8 cellular contexts compared by ENCODE assay signal in the genomic region with DNA sequence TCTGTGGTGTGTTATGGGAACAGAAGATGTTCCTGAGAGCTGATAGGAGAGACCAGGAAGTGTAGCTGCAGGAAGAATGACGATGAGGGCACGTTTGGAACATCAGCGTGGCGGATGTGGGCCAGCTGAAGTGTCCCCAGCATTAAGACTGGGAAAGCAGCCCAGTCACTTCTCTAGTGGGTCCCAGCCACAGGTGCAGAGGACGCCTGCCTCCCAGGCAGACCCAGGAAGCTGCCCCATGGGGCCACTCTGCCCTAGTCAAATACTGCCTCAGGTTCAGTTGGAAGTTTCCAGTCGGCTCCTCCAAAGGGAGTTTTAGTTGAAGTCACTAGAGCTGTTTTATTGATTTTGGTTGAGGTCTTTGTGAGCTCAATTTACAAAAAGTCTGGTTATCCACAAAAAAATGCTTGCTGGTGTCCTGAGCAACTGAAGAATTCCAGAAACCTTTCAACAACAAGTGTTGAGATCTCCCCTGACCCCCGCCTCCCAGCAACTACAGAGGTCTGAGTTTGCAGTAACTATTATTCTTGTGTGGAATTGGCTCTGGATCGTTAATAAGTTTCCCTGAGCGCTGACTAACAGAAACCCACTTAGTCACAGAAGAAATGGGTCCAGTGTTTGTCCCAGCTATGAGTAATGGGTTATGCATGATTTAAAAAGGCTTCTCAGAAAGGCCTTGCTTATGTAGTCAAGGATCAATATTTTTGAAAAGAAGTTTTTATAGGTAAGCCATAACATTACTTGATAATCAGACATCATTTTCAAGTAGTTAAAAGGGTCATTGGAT.
DNase-seq lines count a peak whose midpoint lies in the region; ATAC-seq and TF ChIP-seq lines count a peak whose summit lies in the region.

No MANE protein-coding gene starts in this region.

- peaks cover 40 to 86% of the 10 kb centered on the region in 2 donors for H3K4me1 ChIP-seq in thyroid gland

- H3K27ac ChIP-seq in brain microvascular endothelial cell (peak overlapping the region; percentile 93), thyroid gland (peak overlapping the region; percentile 76 to 85 (median 81))

- 44 to 46% methylated on average over 7 to 8 of the region's 9 CpGs for WGBS in thyroid gland, 2 donors

- DNase-seq in HT1080 (ENCODE audit: low read depth), result peak; percentile 88
- DNase-seq in brain microvascular endothelial cell, result peak; percentile 88
- peak; percentile 96 for DNase-seq in kidney tubule cell (ENCODE audit: low spot score)
- peak; percentile 69 for DNase-seq in thyroid gland
- DNase-seq in activated naive CD4-positive, alpha-beta T cell treated with Interleukin-2 at 50 U/mL for 16 hours, result no peak
- DNase-seq in 8988T, result no peak
- no peak for DNase-seq in activated CD4-positive, alpha-beta T cell treated with anti-CD3 and anti-CD28 coated beads for 4 hours

- H3K4me3 ChIP-seq in brain microvascular endothelial cell (ENCODE audit: low read depth, low read length) (no peak overlapping the region), thyroid gland (replicated peaks in 1 of 3) (no peak overlapping the region)

- H3K27me3 ChIP-seq in brain microvascular endothelial cell (replicated peaks), result no peaks in the 10 kb centered on the region
- H3K27me3 ChIP-seq in thyroid gland, result no peaks in the 10 kb centered on the region

- peak in 1 of 2 donors; percentile 13 for TF ChIP-seq POLR2A in thyroid gland (IDR thresholded peaks at IDR 0.05)

- H3K36me3 ChIP-seq in brain microvascular endothelial cell (replicated peaks) (peaks cover 31% of the 10 kb centered on the region), thyroid gland (peaks cover 4 to 5% of the 10 kb centered on the region in 2 donors)

- in situ Hi-C loops in brain microvascular endothelial cell (cut with HindIII; ENCODE audit: low pct_ligation_motif_present, low sequenced_read_pairs), result no loop called here

- intact Hi-C loops in thyroid gland (cut with DNase I), result no loop called here

- H3K9me3 ChIP-seq in thyroid gland, result no peaks in the 10 kb centered on the region

- no peak for ATAC-seq in GM18868 (IDR thresholded peaks at IDR 0.05; ENCODE audit: unreplicated experiment)

- TF ChIP-seq CTCF in brain microvascular endothelial cell (IDR thresholded peaks at IDR 0.05; ENCODE audit: low read depth, low read length, missing control alignments) (no peak), thyroid gland (IDR thresholded peaks at IDR 0.05) (no peak)

Comparison
In these comparisons a context has a peak if more than half of its experiments do, and no peak if none do; other contexts are left out.
1. DNase-seq: peak in HT1080 (single experiment), brain microvascular endothelial cell (single experiment), kidney tubule cell (single experiment) and thyroid gland (2 of 2); none in activated naive CD4-positive, alpha-beta T cell treated with Interleukin-2 at 50 U/mL for 16 hours (single experiment), 8988T (single experiment) and activated CD4-positive, alpha-beta T cell treated with anti-CD3 and anti-CD28 coated beads for 4 hours (0 of 2).